23 cellular contexts compared by ENCODE assay signal in the genomic region with DNA sequence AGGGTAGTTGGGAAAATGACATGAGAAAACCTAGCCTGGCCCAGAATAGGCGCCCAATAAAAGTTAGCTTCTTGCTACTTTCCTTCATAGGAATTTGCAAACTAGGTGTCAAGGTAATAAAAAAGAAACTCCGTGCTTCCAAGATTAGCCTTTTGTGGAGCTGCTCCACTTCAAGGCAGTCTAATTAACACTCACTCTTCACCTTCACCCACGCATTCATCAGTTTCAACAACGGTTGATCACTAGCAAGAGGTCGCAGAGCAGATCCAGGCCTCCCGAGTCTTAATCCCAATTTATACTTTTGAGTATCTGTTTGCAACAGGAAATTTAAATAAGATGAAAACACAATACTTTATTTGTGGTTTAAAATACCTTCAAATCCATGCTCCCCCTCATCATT. TPM values are rescaled to one million over a fixed set of nuclear protein-coding genes. Genes with fewer than 3 reads are reported as not detected.
DNase-seq lines count a peak whose midpoint lies in the region; ATAC-seq and TF ChIP-seq lines count a peak whose summit lies in the region.
"Had no signal": no experiment of that assay in that cellular context is flagged by ENCODE, and none has a peak within 500 bp of the region (broad histone marks: within the 10 kb centered on the region; RNA-seq: fewer than 3 reads in every experiment).

No MANE protein-coding gene starts in this region.

- H2AFZ ChIP-seq in GM23338, result 0 out of 2 replicates have a peak overlapping the region, but pooled peaks have one; percentile 2
- H2AFZ ChIP-seq in Karpas-422 (ENCODE audit: low read length), result no peak overlapping the region
- H2AFZ ChIP-seq in mesenchymal stem cell (ENCODE audit: low read depth, low read length), result no peak overlapping the region
- H2AFZ ChIP-seq in smooth muscle cell (ENCODE audit: low read depth), result peak overlapping the region; percentile 54
- H2AFZ ChIP-seq in OCI-LY7 (ENCODE audit: low read length), result no peak overlapping the region

- H3K79me2 ChIP-seq in GM23338 (replicated peaks; ENCODE audit: insufficient read depth) (no peaks in the 10 kb centered on the region), Karpas-422 (ENCODE audit: low read length) (no peaks in the 10 kb centered on the region), smooth muscle cell (ENCODE audit: low read depth) (no peaks in the 10 kb centered on the region), OCI-LY7 (ENCODE audit: insufficient read depth, low read depth, low read length) (no peaks in the 10 kb centered on the region)

- H3K9ac ChIP-seq in Karpas-422 (ENCODE audit: low read length) (no peak overlapping the region), mesenchymal stem cell (ENCODE audit: low read length) (no peak overlapping the region), smooth muscle cell (ENCODE audit: low read depth) (no peak overlapping the region)
- H3K9ac ChIP-seq: BLaER1 treated with 17β-estradiol and CSF1 and Interleukin-3, amounts not matched to agents 10 nM and 100 nM had no signal

- no peaks in the 10 kb centered on the region for H3K36me3 ChIP-seq in GM23338 (ENCODE audit: insufficient read depth)
- no peaks in the 10 kb centered on the region for H3K36me3 ChIP-seq in Karpas-422 (ENCODE audit: insufficient read depth, low read length)
- no peaks in the 10 kb centered on the region for H3K36me3 ChIP-seq in mesenchymal stem cell (ENCODE audit: control insufficient read depth in 1 of 2, insufficient read depth in 2 of 2, low read depth in 1 of 2, low read length in 2 of 2)
- H3K36me3 ChIP-seq in smooth muscle cell (ENCODE audit: low read depth), result no peaks in the 10 kb centered on the region
- no peaks in the 10 kb centered on the region for H3K36me3 ChIP-seq in OCI-LY7 (ENCODE audit: insufficient read depth, low read length)
- H3K36me3 ChIP-seq: BE2C; BLaER1 treated with 17β-estradiol and CSF1 and Interleukin-3, amounts not matched to agents 10 nM and 100 nM had no signal

- H3K4ac ChIP-seq in mesenchymal stem cell (ENCODE audit: low read depth in 1 of 2, low read length in 2 of 2), result no peak overlapping the region

- H3K27ac Mint-ChIP-seq in GM23338, result no peak overlapping the region
- H3K27ac Mint-ChIP-seq in nephron progenitor cell, result no peak overlapping the region
- H3K27ac Mint-ChIP-seq: CD14-positive monocyte; CD4-positive, alpha-beta T cell; CD8-positive, alpha-beta memory T cell had no signal

- H3K9me2 ChIP-seq in GM23338 (ENCODE audit: insufficient read depth), result 0 out of 2 replicates have a peak, but pooled peaks cover 4% of the 10 kb centered on the region
- no peaks in the 10 kb centered on the region for H3K9me2 ChIP-seq in Karpas-422 (replicated peaks; ENCODE audit: insufficient read depth, low read length)
- H3K9me2 ChIP-seq in OCI-LY7 (ENCODE audit: insufficient read depth, low read length), result no peaks in the 10 kb centered on the region

- 70% methylated on average over 5 of the region's 6 CpGs for WGBS in mesenchymal stem cell
- WGBS in smooth muscle cell (ENCODE audit: low lambda C conversion rate), result 35% methylated on average over 6 of the region's 6 CpGs

- H2BK15ac ChIP-seq in mesenchymal stem cell (ENCODE audit: low read depth, poor library complexity, severe bottlenecking), result no peak overlapping the region

- peaks cover 23% of the 10 kb centered on the region for H3K4me1 Mint-ChIP-seq in GM23338
- H3K4me1 Mint-ChIP-seq in nephron progenitor cell, result peaks cover 33% of the 10 kb centered on the region

- TF ChIP-seq CTCF in GM23338 (conservative IDR thresholded peaks at IDR 0.05; ENCODE audit: low read depth in 2 of 2) (no peak), smooth muscle cell (IDR thresholded peaks at IDR 0.05; ENCODE audit: borderline replicate concordance, insufficient read depth, poor library complexity, severe bottlenecking) (no peak), nephron progenitor cell (IDR thresholded peaks at IDR 0.05) (no peak), OCI-LY7 (conservative IDR thresholded peaks at IDR 0.05; ENCODE audit: low read length) (no peak)

- no peak overlapping the region for H3K23ac ChIP-seq in mesenchymal stem cell (ENCODE audit: low read length in 2 of 2)

- H3K9me3 ChIP-seq in Karpas-422 (ENCODE audit: low read length), result no peaks in the 10 kb centered on the region
- no peaks in the 10 kb centered on the region for H3K9me3 ChIP-seq in mesenchymal stem cell (ENCODE audit: control insufficient read depth, low read length)
- H3K9me3 ChIP-seq in smooth muscle cell (replicated peaks; ENCODE audit: low read depth), result no peaks in the 10 kb centered on the region
- no peaks in the 10 kb centered on the region for H3K9me3 ChIP-seq in OCI-LY7 (ENCODE audit: low read length)
- H3K9me3 ChIP-seq: A549; BE2C; BLaER1 treated with 17β-estradiol and CSF1 and Interleukin-3, amounts not matched to agents 10 nM and 100 nM had no signal

- H3K18ac ChIP-seq in mesenchymal stem cell (ENCODE audit: low read depth in 1 of 2, low read length in 2 of 2), result no peak overlapping the region

- H3K4me3 Mint-ChIP-seq in GM23338, result no peak overlapping the region
- H3K4me3 Mint-ChIP-seq in nephron progenitor cell, result no peak overlapping the region
- H3K4me3 Mint-ChIP-seq: CD14-positive monocyte; CD4-positive, alpha-beta T cell; CD8-positive, alpha-beta memory T cell had no signal

- no TSS peak for BruUV-seq in OCI-LY7 (replicated peaks; lab: Mats Ljungman, UMichigan)

- CTCF ChIA-PET in OCI-LY7 (lab: Charles Lee; ENCODE audit: unreplicated experiment), result no interaction called here

- H3K4me3 ChIP-seq in GM23338 (no peak overlapping the region), Karpas-422 (ENCODE audit: low read length) (no peak overlapping the region), mesenchymal stem cell (ENCODE audit: insufficient read depth in 1 of 2, low read depth in 1 of 2, low read length in 2 of 2) (no peak overlapping the region), smooth muscle cell (no peak overlapping the region), OCI-LY7 (ENCODE audit: low read depth, low read length, poor library complexity, severe bottlenecking) (no peak overlapping the region)
- H3K4me3 ChIP-seq: A549; BLaER1 treated with 17β-estradiol and CSF1 and Interleukin-3, amounts not matched to agents 10 nM and 100 nM had no signal

- intact Hi-C loops in OCI-LY7 (cut with micrococcal nuclease; ENCODE audit: unreplicated experiment), result no loop called here

- H3K4me1 ChIP-seq in GM23338 (ENCODE audit: insufficient read depth) (0 out of 2 replicates have a peak, but pooled peaks cover 7% of the 10 kb centered on the region), Karpas-422 (ENCODE audit: low read length) (peaks cover 83% of the 10 kb centered on the region), mesenchymal stem cell (ENCODE audit: control insufficient read depth, insufficient read depth, low read depth, low read length) (peaks cover 2% of the 10 kb centered on the region), smooth muscle cell (ENCODE audit: low read depth) (peaks cover 14% of the 10 kb centered on the region), OCI-LY7 (ENCODE audit: insufficient read depth, low read length, poor library complexity, severe bottlenecking) (peaks cover 18% of the 10 kb centered on the region)
- H3K4me1 ChIP-seq: BE2C had no signal

- H2BK5ac ChIP-seq in mesenchymal stem cell (ENCODE audit: low read depth, low read length, poor library complexity, severe bottlenecking), result no peak overlapping the region

- no peak overlapping the region for H3K4me2 ChIP-seq in GM23338
- H3K4me2 ChIP-seq in Karpas-422 (ENCODE audit: low read depth, low read length, poor library complexity, severe bottlenecking), result no peak overlapping the region
- H3K4me2 ChIP-seq in mesenchymal stem cell (ENCODE audit: low read length, poor library complexity, severe bottlenecking), result no peak overlapping the region
- no peak overlapping the region for H3K4me2 ChIP-seq in smooth muscle cell
- H3K4me2 ChIP-seq in OCI-LY7 (ENCODE audit: low read length), result no peak overlapping the region
- H3K4me2 ChIP-seq: A549; BLaER1 treated with 17β-estradiol and CSF1 and Interleukin-3, amounts not matched to agents 10 nM and 100 nM had no signal

- H2AK5ac ChIP-seq in mesenchymal stem cell (ENCODE audit: low read length, severe bottlenecking), result peak overlapping the region; percentile 41

- no peaks in the 10 kb centered on the region for H3F3A ChIP-seq in GM23338 (replicated peaks; ENCODE audit: low read depth)
- peaks cover 20% of the 10 kb centered on the region for H3F3A ChIP-seq in smooth muscle cell (ENCODE audit: low read depth)

- no peak overlapping the region for H3K27ac ChIP-seq in GM23338 (ENCODE audit: low read depth)
- peak overlapping the region; percentile 100; the same call in 1 of the 2 replicates for H3K27ac ChIP-seq in Karpas-422 (ENCODE audit: low read length)
- H3K27ac ChIP-seq in mesenchymal stem cell (ENCODE audit: low read length, poor library complexity, severe bottlenecking), result no peak overlapping the region
- H3K27ac ChIP-seq in smooth muscle cell (ENCODE audit: low read depth), result no peak overlapping the region
- no peak overlapping the region for H3K27ac ChIP-seq in OCI-LY7 (ENCODE audit: low read depth, low read length, poor library complexity, severe bottlenecking)
- H3K27ac ChIP-seq: BLaER1 treated with 17β-estradiol and CSF1 and Interleukin-3, amounts not matched to agents 10 nM and 100 nM had no signal

- DNase-seq in GM23338 (ENCODE audit: low spot score) (no peak), Karpas-422 (no peak), mesenchymal stem cell (no peak), smooth muscle cell (lab: John Stamatoyannopoulos, UW; ENCODE audit: unreplicated experiment) (no peak), nephron progenitor cell (no peak), OCI-LY7 (ENCODE audit: low spot score) (no peak), SW480 (ENCODE audit: low spot score) (no peak)
- DNase-seq: 8988T; ACHN; AML-193; BE2C; CD4-positive, alpha-beta T cell; CD8-positive, alpha-beta memory T cell; DMS 273 treated with DMSO at 0.1 percent for 48 hours; DMS79; EL; GF-D8; GOT3; H7; HCEC 1CT had no signal

- no peak overlapping the region for H2BK120ac ChIP-seq in mesenchymal stem cell (ENCODE audit: low read depth, low read length)

- ATAC-seq in GM23338, result no peak
- ATAC-seq: A549 had no signal

- H4K8ac ChIP-seq in mesenchymal stem cell (ENCODE audit: low read length), result no peak overlapping the region

- H4K20me1 ChIP-seq in GM23338 (replicated peaks; ENCODE audit: insufficient read depth), result no peaks in the 10 kb centered on the region
- H4K20me1 ChIP-seq in Karpas-422 (ENCODE audit: insufficient read depth, low read depth, low read length), result no peaks in the 10 kb centered on the region
- H4K20me1 ChIP-seq in smooth muscle cell (ENCODE audit: low read depth), result no peaks in the 10 kb centered on the region
- no peaks in the 10 kb centered on the region for H4K20me1 ChIP-seq in OCI-LY7 (ENCODE audit: insufficient read depth, low read length)
- H4K20me1 ChIP-seq: BLaER1 treated with 17β-estradiol and CSF1 and Interleukin-3, amounts not matched to agents 10 nM and 100 nM had no signal

- H4K91ac ChIP-seq in mesenchymal stem cell (ENCODE audit: low read length), result no peak overlapping the region

- POLR2A ChIA-PET in OCI-LY7 (lab: Charles Lee), result interaction anchor here (1.4 to 7.6 kb wide), 2 partner anchors 13 to 15 kb away, joined by 3 to 111 read pairs; no protein-coding TSS in a partner anchor

- H3K27me3 ChIP-seq in GM23338 (ENCODE audit: insufficient read depth) (no peaks in the 10 kb centered on the region), Karpas-422 (ENCODE audit: low read length) (no peaks in the 10 kb centered on the region), mesenchymal stem cell (ENCODE audit: control insufficient read depth in 1 of 2, insufficient read depth in 1 of 2, low read length in 2 of 2) (no peaks in the 10 kb centered on the region), smooth muscle cell (ENCODE audit: low read depth) (no peaks in the 10 kb centered on the region)
- H3K27me3 ChIP-seq: BE2C; BLaER1 treated with 17β-estradiol and CSF1 and Interleukin-3, amounts not matched to agents 10 nM and 100 nM had no signal

- H2BK12ac ChIP-seq in mesenchymal stem cell (ENCODE audit: low read length in 2 of 2), result no peak overlapping the region

- H3K9me3 Mint-ChIP-seq in GM23338 (no peaks in the 10 kb centered on the region), nephron progenitor cell (no peaks in the 10 kb centered on the region)
- H3K9me3 Mint-ChIP-seq: CD4-positive, alpha-beta T cell; CD8-positive, alpha-beta memory T cell had no signal

- H3K27me3 Mint-ChIP-seq in GM23338 (ENCODE audit: insufficient read depth, low read depth, poor library complexity), result peaks cover 2% of the 10 kb centered on the region
- H3K27me3 Mint-ChIP-seq in nephron progenitor cell (ENCODE audit: low read depth, poor library complexity), result no peaks in the 10 kb centered on the region
- H3K27me3 Mint-ChIP-seq: CD4-positive, alpha-beta T cell; CD8-positive, alpha-beta memory T cell had no signal

- no peaks in the 10 kb centered on the region for H3K79me1 ChIP-seq in mesenchymal stem cell (replicated peaks; ENCODE audit: low read length, poor library complexity, severe bottlenecking)

- no peak overlapping the region for H3K14ac ChIP-seq in mesenchymal stem cell (ENCODE audit: low read length in 2 of 2)

- H3K36me3 Mint-ChIP-seq in GM23338 (ENCODE audit: low read depth) (no peaks in the 10 kb centered on the region), nephron progenitor cell (ENCODE audit: low read depth) (no peaks in the 10 kb centered on the region)
- H3K36me3 Mint-ChIP-seq: CD14-positive monocyte; CD8-positive, alpha-beta memory T cell had no signal

RNA-seq across cellular contexts. Expression of a gene that starts 39.5 kb away (rescaled TPM):
- 22.2 and 27.7 TPM in 2 replicates for total RNA-seq in GM23338 (2014; rRNA removed; shearing (Covaris generic))
- polyA plus RNA-seq in GM23338 (2016; fragmentation: Nextera tagmentation; extraction: Ambion mirVana), result 35.4 and 36.5 TPM in 2 replicates
- 141 and 295 TPM in 2 replicates for total RNA-seq in Karpas-422 (2014; rRNA removed; shearing (Covaris generic); ENCODE audit: low replicate concordance)
- polyA plus RNA-seq in mesenchymal stem cell (2013, experiment 1 of 2), result 50.9 TPM
- 56.2 TPM for polyA plus RNA-seq in mesenchymal stem cell (2013, experiment 2 of 2)
- total RNA-seq in smooth muscle cell, result 94.2 and 120 TPM in 2 replicates
- polyA plus RNA-seq in smooth muscle cell, result 47.9 and 49.4 TPM in 2 replicates
- total RNA-seq in OCI-LY7 (2014; rRNA removed; shearing (Covaris generic)), result 43.4 and 52.6 TPM in 2 replicates
- 64.9 and 78.0 TPM in 2 replicates for total RNA-seq in OCI-LY7 (2022)

Comparison
In these comparisons a context has a peak if more than half of its experiments do, and no peak if none do; other contexts are left out.
1. H2AFZ ChIP-seq: peak in GM23338 (single experiment) and smooth muscle cell (single experiment); none in Karpas-422 (single experiment), mesenchymal stem cell (single experiment) and OCI-LY7 (single experiment).